In genomic region chr12:22046090-22046967, GRCh38 we compare ENCODE assay signal across 8 cellular contexts.
DNase-seq lines count a peak whose midpoint lies in the region; ATAC-seq lines count a peak whose summit lies in the region.

CMAS (plus strand) TSS chr12:22046218; CDS start chr12:22046304, 86 bp downstream.

- H3K27ac ChIP-seq in caudate nucleus (ENCODE audit: low read depth, low read length): peak within 1 kb of the TSS; percentile 80

- in situ Hi-C loops in ACHN (cut with HindIII; ENCODE audit: low pct_ligation_motif_present, low pct_unique_long_range_greater_than_20kb, low sequenced_read_pairs): no loop called here

- DNase-seq in ACHN (peak; percentile 86), NCI-H2196 (lab: John Stamatoyannopoulos, UW; ENCODE audit: unreplicated experiment) (peak; percentile 94), caudate nucleus (lab: John Stamatoyannopoulos, UW) (peak in 60 of 61 donors; percentile 16 to 90 (median 72)), islet precursor cell (peak; percentile 94)
- DNase-seq in activated CD4-positive, CD25-positive, alpha-beta regulatory T cell (lab: John Stamatoyannopoulos, UW): peak; percentile 68 to 74 (median 74)
- DNase-seq in stimulated activated CD4-positive, alpha-beta T cell treated with anti-CD3 and anti-CD28 coated beads, Interleukin-12 subunit alpha, Interleukin-12 subunit beta, amount 100 ng/mL, for 48 hours (ENCODE audit: low read depth in 2 of 3, low spot score in 1 of 3): peak; percentile 69 to 81 (median 79)

- ATAC-seq in GM18858 (IDR thresholded peaks at IDR 0.05; ENCODE audit: unreplicated experiment) (peak; percentile 75), HG03064 (IDR thresholded peaks at IDR 0.05; ENCODE audit: low read depth, unreplicated experiment) (peak; percentile 83)

Comparison
In these comparisons a context has a peak if more than half of its experiments do, and no peak if none do; other contexts are left out.
1. Peak in every context shown above with its lines: DNase-seq, ATAC-seq and H3K27ac ChIP-seq.